Comparison of ENCODE assay signal across 17 cellular contexts in the genomic region with DNA sequence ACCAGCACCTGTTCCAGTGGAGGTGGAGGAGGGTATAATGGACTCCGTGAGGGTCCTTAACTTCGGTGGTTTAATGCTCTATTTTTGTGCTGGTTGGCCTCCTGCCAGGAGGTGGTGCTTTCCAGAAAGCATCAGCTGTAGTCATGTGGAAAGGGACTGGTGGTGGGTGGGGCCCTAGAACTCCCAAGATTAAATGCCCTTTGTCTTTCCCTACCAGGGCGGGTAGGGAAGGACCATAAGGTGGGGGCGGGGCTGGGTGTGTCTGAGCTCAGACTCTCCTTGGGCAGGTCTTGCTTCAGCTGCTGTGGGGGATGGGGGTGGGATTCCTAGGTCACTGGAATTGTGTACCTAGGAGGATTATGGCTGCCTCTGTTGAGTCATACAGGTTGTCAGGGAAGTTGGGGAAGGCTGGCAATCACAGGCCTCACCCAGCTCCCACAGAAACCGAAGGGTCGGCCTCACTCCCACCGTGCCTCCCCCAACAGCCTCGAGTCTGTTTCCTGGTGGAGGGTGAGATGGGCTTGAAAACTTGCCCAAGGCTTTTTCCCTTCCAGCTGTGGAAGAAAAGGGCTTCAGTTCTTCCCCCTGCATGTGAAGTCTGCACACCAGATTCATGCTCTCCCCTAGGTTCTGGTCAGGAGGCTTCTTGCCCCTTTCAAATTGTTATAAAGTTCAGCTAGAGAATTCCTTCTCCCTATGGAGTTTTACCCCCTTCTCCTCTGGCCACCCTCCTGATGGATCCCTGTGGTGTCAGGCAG.
DNase-seq lines count a peak whose midpoint lies in the region; ATAC-seq and TF ChIP-seq lines count a peak whose summit lies in the region.
"Had no signal": no experiment of that assay in that cellular context is flagged by ENCODE, and none has a peak within 500 bp of the region (broad histone marks: within the 10 kb centered on the region; RNA-seq: fewer than 3 reads in every experiment).

No MANE protein-coding gene starts in this region.

- no peaks in the 10 kb centered on the region for H3K4me1 ChIP-seq in mucosa of descending colon (ENCODE audit: low read depth)
- no peaks in the 10 kb centered on the region for H3K4me1 ChIP-seq in CD4-positive, alpha-beta memory T cell (ENCODE audit: insufficient read depth, low read length)
- H3K4me1 ChIP-seq: psoas muscle had no signal

- H3K9me3 ChIP-seq in WERI-Rb-1 (ENCODE audit: severe bottlenecking) (peaks cover 18% of the 10 kb centered on the region), mucosa of descending colon (peaks cover 5% of the 10 kb centered on the region)
- no peaks in the 10 kb centered on the region for H3K9me3 ChIP-seq in CD4-positive, alpha-beta memory T cell (ENCODE audit: control insufficient read depth in 1 of 2, low read length in 2 of 2)

- H3K4me1 Mint-ChIP-seq in activated CD4-positive, alpha-beta memory T cell treated with anti-CD3 and anti-CD28 coated beads for 36 hours (ENCODE audit: low read depth) = no peaks in the 10 kb centered on the region
- H3K4me1 Mint-ChIP-seq in CD4-positive, alpha-beta memory T cell = no peaks in the 10 kb centered on the region

- H3K9me3 Mint-ChIP-seq in activated CD4-positive, alpha-beta memory T cell treated with anti-CD3 and anti-CD28 coated beads for 36 hours = peaks cover 10% of the 10 kb centered on the region
- peaks cover 0 to 10% (median 4%) of the 10 kb centered on the region in 8 donors for H3K9me3 Mint-ChIP-seq in CD4-positive, alpha-beta memory T cell

- TF ChIP-seq CTCF in WERI-Rb-1 (IDR thresholded peaks at IDR 0.05; ENCODE audit: low read depth, low read length) = no peak
- no peak for TF ChIP-seq CTCF in mucosa of descending colon (IDR thresholded peaks at IDR 0.05)

- no peak overlapping the region for H3K27ac Mint-ChIP-seq in activated CD4-positive, alpha-beta memory T cell treated with anti-CD3 and anti-CD28 coated beads for 36 hours
- H3K27ac Mint-ChIP-seq in CD4-positive, alpha-beta memory T cell = no peak overlapping the region
- H3K27ac Mint-ChIP-seq: activated naive CD4-positive, alpha-beta T cell treated with anti-CD3 and anti-CD28 coated beads for 36 hours; CD4-positive, alpha-beta T cell had no signal

- no peak overlapping the region for H3K4me3 Mint-ChIP-seq in activated CD4-positive, alpha-beta memory T cell treated with anti-CD3 and anti-CD28 coated beads for 36 hours
- no peak overlapping the region for H3K4me3 Mint-ChIP-seq in CD4-positive, alpha-beta memory T cell
- H3K4me3 Mint-ChIP-seq: activated naive CD4-positive, alpha-beta T cell treated with anti-CD3 and anti-CD28 coated beads for 36 hours; CD4-positive, alpha-beta T cell had no signal

- CTCF ChIA-PET in activated CD4-positive, alpha-beta memory T cell treated with anti-CD3 and anti-CD28 coated beads for 36 hours (lab: Charles Lee) = interaction anchor here (0.6 to 5.7 kb wide), 4 partner anchors 12 to 520 kb away, joined by 3 to 37 read pairs (median 7); no protein-coding TSS in a partner anchor
- CTCF ChIA-PET in CD4-positive, alpha-beta memory T cell (lab: Charles Lee; ENCODE audit: partially characterized antibody) = interaction anchor here (1.0 to 2.2 kb wide), 6 partner anchors 9 to 342 kb away, joined by 3 to 8 read pairs (median 4); no protein-coding TSS in a partner anchor

- peaks cover 17% of the 10 kb centered on the region for H3K27me3 Mint-ChIP-seq in activated CD4-positive, alpha-beta memory T cell treated with anti-CD3 and anti-CD28 coated beads for 36 hours
- peaks cover 5 to 7% of the 10 kb centered on the region in 2 donors for H3K27me3 Mint-ChIP-seq in CD4-positive, alpha-beta memory T cell

- H3K4me3 ChIP-seq in WERI-Rb-1 (ENCODE audit: low read depth, low read length) = no peak overlapping the region
- no peak overlapping the region for H3K4me3 ChIP-seq in mucosa of descending colon
- H3K4me3 ChIP-seq in CD4-positive, alpha-beta memory T cell (ENCODE audit: low read length in 2 of 2) = no peak overlapping the region
- H3K4me3 ChIP-seq: heart right ventricle, psoas muscle had no signal

- peak; percentile 28 for DNase-seq in NCI-H1092 (lab: John Stamatoyannopoulos, UW)
- no peak for DNase-seq in NCI-H1092 treated with DMSO at 0.1 percent for 48 hours (lab: John Stamatoyannopoulos, UW)
- DNase-seq in NCI-H187 treated with DMSO at 0.1 percent for 48 hours (lab: John Stamatoyannopoulos, UW) = peak; percentile 43
- peak; percentile 90 for DNase-seq in WERI-Rb-1
- DNase-seq in mucosa of descending colon = peak; percentile 85 to 92 (median 88)
- DNase-seq in NK-92 treated with Interleukin-12 subunit alpha and Interleukin-12 subunit beta, amount 100 ng/mL, for 24 hours (lab: John Stamatoyannopoulos, UW) = no peak
- DNase-seq in activated CD4-positive, alpha-beta memory T cell treated with anti-CD3 and anti-CD28 coated beads for 36 hours = no peak
- DNase-seq in CD4-positive, alpha-beta memory T cell = no peak
- DNase-seq: 8988T; activated CD8-positive, alpha-beta memory T cell treated with anti-CD3 and anti-CD28 coated beads, Interleukin-2, amount 50 U/mL, for 4 hours; activated naive CD4-positive, alpha-beta T cell treated with anti-CD3 and anti-CD28 coated beads for 36 hours; CD4-positive, alpha-beta T cell; dermis blood vessel endothelial cell; heart right ventricle; psoas muscle; T-helper 1 cell had no signal

- H3K27ac ChIP-seq in WERI-Rb-1 = no peak overlapping the region
- no peak overlapping the region for H3K27ac ChIP-seq in CD4-positive, alpha-beta memory T cell (ENCODE audit: low read depth, low read length)
- H3K27ac ChIP-seq: heart right ventricle, psoas muscle had no signal

- H3K36me3 ChIP-seq in WERI-Rb-1 (no peaks in the 10 kb centered on the region), mucosa of descending colon (ENCODE audit: low read depth) (no peaks in the 10 kb centered on the region)
- H3K36me3 ChIP-seq in CD4-positive, alpha-beta memory T cell (ENCODE audit: insufficient read depth, low read length) = no peaks in the 10 kb centered on the region
- H3K36me3 ChIP-seq: heart right ventricle had no signal

- no peaks in the 10 kb centered on the region for H3K36me3 Mint-ChIP-seq in activated CD4-positive, alpha-beta memory T cell treated with anti-CD3 and anti-CD28 coated beads for 36 hours
- no peaks in the 10 kb centered on the region for H3K36me3 Mint-ChIP-seq in CD4-positive, alpha-beta memory T cell

- ATAC-seq in mucosa of descending colon = peak; percentile 94
- ATAC-seq: heart right ventricle, Panc1, psoas muscle had no signal

- intact Hi-C loops in mucosa of descending colon (cut with DNase I, micrococcal nuclease) = no loop called here
- intact Hi-C loops in activated CD4-positive, alpha-beta memory T cell treated with anti-CD3 and anti-CD28 coated beads for 36 hours (cut with micrococcal nuclease) = loop anchor here (5.0 kb wide), 1 partner anchor 170 kb away; no protein-coding TSS in a partner anchor
- intact Hi-C loops in CD4-positive, alpha-beta memory T cell (cut with micrococcal nuclease) = no loop called here

- no peaks in the 10 kb centered on the region for H3K27me3 ChIP-seq in WERI-Rb-1 (ENCODE audit: insufficient read depth, low read depth, severe bottlenecking)
- no peaks in the 10 kb centered on the region for H3K27me3 ChIP-seq in CD4-positive, alpha-beta memory T cell (ENCODE audit: insufficient read depth, low read length)
- H3K27me3 ChIP-seq: heart right ventricle had no signal

- POLR2A ChIA-PET in activated CD4-positive, alpha-beta memory T cell treated with anti-CD3 and anti-CD28 coated beads for 36 hours (lab: Charles Lee) = no interaction called here
- POLR2A ChIA-PET in CD4-positive, alpha-beta memory T cell (lab: Charles Lee; ENCODE audit: partially characterized antibody) = no interaction called here

Comparison
In these comparisons a context has a peak if more than half of its experiments do, and no peak if none do; other contexts are left out.
1. DNase-seq: peak in NCI-H1092 (single experiment), NCI-H187 treated with DMSO at 0.1 percent for 48 hours (single experiment), WERI-Rb-1 (single experiment) and mucosa of descending colon (3 of 3); none in NCI-H1092 treated with DMSO at 0.1 percent for 48 hours (single experiment), NK-92 treated with Interleukin-12 subunit alpha and Interleukin-12 subunit beta, amount 100 ng/mL, for 24 hours (single experiment), activated CD4-positive, alpha-beta memory T cell treated with anti-CD3 and anti-CD28 coated beads for 36 hours (single experiment) and CD4-positive, alpha-beta memory T cell (0 of 5).